1 cellular context compared by ENCODE assay signal in the genomic region with DNA sequence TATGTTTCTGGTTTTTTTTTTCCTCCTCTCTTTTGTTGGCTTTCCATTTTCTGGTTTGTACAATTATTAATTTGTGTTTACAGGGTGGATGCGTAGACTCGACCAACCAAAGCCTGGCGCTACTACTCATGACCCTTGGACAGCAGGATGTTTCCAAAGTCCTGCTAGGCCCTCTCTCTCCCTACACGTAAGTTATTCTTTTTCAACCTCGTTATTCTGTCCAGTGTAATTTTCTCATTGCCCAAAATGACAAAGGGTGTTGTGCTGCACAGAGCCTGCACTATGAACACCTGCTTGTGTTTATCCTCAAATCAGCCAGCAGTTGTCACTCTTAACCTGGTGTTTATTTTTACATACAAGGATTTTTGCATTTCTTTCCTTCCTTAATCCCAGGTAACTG.
TF ChIP-seq lines count a peak whose summit lies in the region.

No MANE protein-coding gene starts in this region.

TF ChIP-seq in SK-N-SH treated with all-trans-retinoic acid at 6 μM for 48 hours, 23 proteins besides CTCF, POLR2A, EP300 and RAD21 (continued from another document):
- TF ChIP-seq, protein P1, sequence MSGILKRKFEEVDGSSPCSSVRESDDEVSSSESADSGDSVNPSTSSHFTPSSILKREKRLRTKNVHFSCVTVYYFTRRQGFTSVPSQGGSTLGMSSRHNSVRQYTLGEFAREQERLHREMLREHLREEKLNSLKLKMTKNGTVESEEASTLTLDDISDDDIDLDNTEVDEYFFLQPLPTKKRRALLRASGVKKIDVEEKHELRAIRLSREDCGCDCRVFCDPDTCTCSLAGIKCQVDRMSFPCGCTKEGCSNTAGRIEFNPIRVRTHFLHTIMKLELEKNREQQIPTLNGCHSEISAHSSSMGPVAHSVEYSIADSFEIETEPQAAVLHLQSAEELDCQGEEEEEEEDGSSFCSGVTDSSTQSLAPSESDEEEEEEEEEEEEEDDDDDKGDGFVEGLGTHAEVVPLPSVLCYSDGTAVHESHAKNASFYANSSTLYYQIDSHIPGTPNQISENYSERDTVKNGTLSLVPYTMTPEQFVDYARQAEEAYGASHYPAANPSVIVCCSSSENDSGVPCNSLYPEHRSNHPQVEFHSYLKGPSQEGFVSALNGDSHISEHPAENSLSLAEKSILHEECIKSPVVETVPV (CRISPR knock-in tag; IDR thresholded peaks at IDR 0.05): no peak
- no peak for TF ChIP-seq ESRRG (CRISPR knock-in tag; IDR thresholded peaks at IDR 0.05)
